In the genomic region with DNA sequence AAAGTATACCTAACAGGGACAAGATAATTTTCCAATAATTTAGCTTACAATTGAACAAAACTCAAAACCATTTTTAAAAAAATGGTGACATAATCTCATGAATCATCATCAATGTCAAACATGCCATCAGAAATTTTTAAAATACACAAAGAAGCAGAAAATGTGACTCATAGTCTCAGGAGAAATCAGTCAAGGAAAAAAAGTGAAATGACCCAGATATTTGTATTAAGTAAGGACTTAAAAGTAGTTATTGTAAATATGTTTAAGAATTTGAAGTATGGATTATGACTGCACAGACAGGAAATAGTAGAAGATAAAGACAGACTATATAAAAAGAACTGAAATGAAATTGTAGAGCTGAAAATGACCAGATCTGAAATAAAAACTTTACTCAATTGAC, we compare ENCODE assay signal across 13 cellular contexts.
"Had no signal": no experiment of that assay in that cellular context is flagged by ENCODE, and none has a peak within 500 bp of the region (broad histone marks: within the 10 kb centered on the region; RNA-seq: fewer than 3 reads in every experiment).

No MANE protein-coding gene starts in this region.

- H3K4me3 ChIP-seq: pancreas, skin epidermis, stomach had no signal

- DNase-seq: activated CD4-positive, alpha-beta memory T cell treated with anti-CD3 and anti-CD28 coated beads, Interleukin-2, amount 10 ng/mL, durations not matched to agents 7 days and 5 days; activated naive CD8-positive, alpha-beta T cell treated with anti-CD3 and anti-CD28 coated beads, Interleukin-2, amount 10 ng/mL, durations not matched to agents 7 days and 5 days; aorta; cortex of kidney; effector memory CD4-positive, alpha-beta T cell; foreskin fibroblast; mesendoderm; pancreas; retina; stomach; T-cell had no signal

- H3K27ac ChIP-seq: pancreas, skin epidermis, stomach, VCaP had no signal

- H3K4me1 ChIP-seq: pancreas, stomach had no signal

- H3K27me3 ChIP-seq: pancreas, stomach had no signal

- ATAC-seq: pancreas, T-cell had no signal

- H3K36me3 ChIP-seq: pancreas, stomach had no signal
